In the genomic region with DNA sequence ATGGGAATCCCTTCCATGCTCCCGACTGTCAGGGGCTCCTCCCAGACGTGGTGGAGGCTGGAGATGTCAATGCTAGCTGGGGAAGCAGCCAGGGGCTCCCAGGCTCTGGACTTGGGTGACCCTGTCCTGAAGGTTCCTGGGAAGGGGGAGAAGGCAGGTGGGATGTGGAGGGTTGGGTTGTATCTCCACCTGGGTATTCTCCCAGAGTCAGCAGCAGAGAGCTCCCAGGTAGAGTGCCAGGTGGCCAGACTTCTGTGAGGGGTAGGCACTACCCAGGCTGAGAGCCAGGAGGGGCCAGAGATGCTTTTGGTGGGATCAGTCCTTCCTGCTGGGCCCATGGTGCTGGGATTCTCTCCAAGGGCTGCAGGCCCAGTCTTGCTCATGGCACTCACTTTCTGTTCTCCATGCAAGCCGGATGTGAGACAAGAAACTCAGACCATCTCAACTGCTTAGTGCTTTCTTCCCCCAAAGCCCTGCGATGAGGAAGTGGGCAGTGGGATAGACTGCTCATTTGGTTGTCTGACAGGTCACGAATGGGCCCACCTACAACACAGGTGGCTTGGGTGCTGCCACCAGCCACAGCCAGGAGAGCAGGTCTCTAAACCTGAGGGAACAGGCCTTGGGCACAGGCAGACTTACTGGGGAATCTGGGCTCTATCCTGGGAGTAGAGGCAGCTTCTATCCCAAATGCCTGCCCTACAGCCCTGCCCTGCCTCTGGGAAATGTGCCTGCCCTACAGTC, we compare ENCODE assay signal across 1 cellular context.
TF ChIP-seq lines count a peak whose summit lies in the region.

No MANE protein-coding gene starts in this region.

TF ChIP-seq in GM23338, 12 proteins besides CTCF, POLR2A, EP300 and RAD21 (continued from another document):
- TF ChIP-seq ZNF462 (CRISPR knock-in tag; IDR thresholded peaks at IDR 0.05) (no peak), ZNF331 (CRISPR knock-in tag; IDR thresholded peaks at IDR 0.05; ENCODE audit: low read depth) (no peak)
TF ChIP-seq in GM23338: peak in this region for 0.
